ENCODE assay signal across 8 cellular contexts in the genomic region with DNA sequence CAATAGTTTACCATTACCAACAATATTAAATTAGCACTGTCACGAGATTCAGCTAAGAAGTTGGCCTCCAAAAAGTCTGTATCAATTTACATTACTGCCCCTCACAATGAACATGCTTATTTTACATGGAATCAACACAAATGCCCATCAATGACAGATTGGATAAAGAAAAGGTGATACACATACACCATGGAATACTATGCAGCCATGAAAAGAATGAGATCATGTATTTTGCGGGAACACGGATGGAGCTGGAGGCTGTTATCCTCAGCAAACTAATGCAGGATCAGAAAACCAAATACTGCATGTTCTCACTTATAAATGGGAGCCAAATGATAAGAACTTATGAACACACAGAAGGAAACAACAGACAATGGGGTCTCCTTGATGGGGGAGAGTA.
"Had no signal": no experiment of that assay in that cellular context is flagged by ENCODE, and none has a peak within 500 bp of the region (broad histone marks: within the 10 kb centered on the region; RNA-seq: fewer than 3 reads in every experiment).

No MANE protein-coding gene starts in this region.

- H3K4me3 ChIP-seq: GM12878 had no signal

- DNase-seq: GDM1, GF-D8 had no signal

- ATAC-seq: GM12878 had no signal

- FAIRE-seq: G401.6, GM12878, GM12891, GM12892, GM18507, GM19239 had no signal
